ENCODE assay signal across 25 cellular contexts in genomic region chr6:22350109-22350508, GRCh38. TPM values are rescaled to one million over a fixed set of nuclear protein-coding genes. Genes with fewer than 3 reads are reported as not detected.
DNase-seq lines count a peak whose midpoint lies in the region; ATAC-seq and FAIRE-seq lines count a peak whose summit lies in the region.
"Had no signal": no experiment of that assay in that cellular context is flagged by ENCODE, and none has a peak within 500 bp of the region (broad histone marks: within the 10 kb centered on the region; RNA-seq: fewer than 3 reads in every experiment).

No MANE protein-coding gene starts in this region.

- DNase-seq in SHP77 treated with DMSO at 0.1 percent for 48 hours (lab: John Stamatoyannopoulos, UW) (peak; percentile 43), SHP77 (lab: John Stamatoyannopoulos, UW) (no peak), NCI-H345 treated with DMSO at 0.1 percent for 48 hours (lab: John Stamatoyannopoulos, UW; ENCODE audit: unreplicated experiment) (peak; percentile 8), T-cell (no peak), glomerular visceral epithelial cell (ENCODE audit: extremely low spot score) (no peak), AG20443 (ENCODE audit: low spot score) (no peak)
- no peak for DNase-seq in stimulated activated CD4-positive, alpha-beta T cell treated with anti-CD3 and anti-CD28 coated beads, Interleukin-4, amount 100 ng/mL, for 4 hours
- DNase-seq: activated CD4-positive, alpha-beta T cell treated with anti-CD3 and anti-CD28 coated beads for 4 hours; DMS 273 treated with DMSO at 0.1 percent for 48 hours; effector CD8-positive, alpha-beta T cell; H7; immature natural killer cell; left ventricle myocardium superior; MV-4-11; RPMI8226; stimulated activated naive B cell treated with anti-CD40 and anti-IgM and Interleukin-4, amounts not matched to agents 10 μg/mL and 1 μg/mL and 100 μg/mL, for 72 hours; testis had no signal

- H3K4me3 Mint-ChIP-seq in T-cell, result no peak overlapping the region
- H3K4me3 Mint-ChIP-seq: immature natural killer cell; neural progenitor cell; stimulated activated naive B cell treated with anti-CD40 and anti-IgM and Interleukin-4, amounts not matched to agents 10 μg/mL and 1 μg/mL and 100 μg/mL, for 72 hours had no signal

- H3K36me3 Mint-ChIP-seq in T-cell, result no peaks in the 10 kb centered on the region
- H3K36me3 Mint-ChIP-seq: neural progenitor cell; stimulated activated naive B cell treated with anti-CD40 and anti-IgM and Interleukin-4, amounts not matched to agents 10 μg/mL and 1 μg/mL and 100 μg/mL, for 72 hours had no signal

- FAIRE-seq in endometrium (lab: Jason Lieb, UNC), result peak; percentile 99
- FAIRE-seq: K562 had no signal

- H3K9me3 Mint-ChIP-seq in T-cell, result peaks cover 0 to 5% (median 0%) of the 10 kb centered on the region in 3 donors
- H3K9me3 Mint-ChIP-seq: activated naive CD4-positive, alpha-beta T cell treated with anti-CD3 and anti-CD28 coated beads, Interleukin-2, amount 50 U/mL, for 72 hours; neural progenitor cell had no signal

- H3K4me1 Mint-ChIP-seq in T-cell, result no peaks in the 10 kb centered on the region
- H3K4me1 Mint-ChIP-seq: immature natural killer cell; neural progenitor cell; stimulated activated naive B cell treated with anti-CD40 and anti-IgM and Interleukin-4, amounts not matched to agents 10 μg/mL and 1 μg/mL and 100 μg/mL, for 72 hours had no signal

- H3K27me3 Mint-ChIP-seq in T-cell, result no peaks in the 10 kb centered on the region
- H3K27me3 Mint-ChIP-seq: progenitor cell of endocrine pancreas; stimulated activated naive B cell treated with anti-CD40 and anti-IgM and Interleukin-4, amounts not matched to agents 10 μg/mL and 1 μg/mL and 100 μg/mL, for 72 hours had no signal

- no peak overlapping the region for H3K27ac Mint-ChIP-seq in T-cell
- H3K27ac Mint-ChIP-seq: activated naive CD4-positive, alpha-beta T cell treated with anti-CD3 and anti-CD28 coated beads, Interleukin-2, amount 50 U/mL, for 72 hours; immature natural killer cell; neural progenitor cell; stimulated activated naive B cell treated with anti-CD40 and anti-IgM and Interleukin-4, amounts not matched to agents 10 μg/mL and 1 μg/mL and 100 μg/mL, for 72 hours had no signal

- no peak for ATAC-seq in T-cell (replicated peaks in 1 of 4)
- ATAC-seq: activated naive CD4-positive, alpha-beta T cell treated with anti-CD3 and anti-CD28 coated beads, Interleukin-2, amount 50 U/mL, for 72 hours; K562; left ventricle myocardium superior; stimulated activated naive B cell treated with anti-CD40 and anti-IgM and Interleukin-4, amounts not matched to agents 10 μg/mL and 1 μg/mL and 100 μg/mL, for 72 hours had no signal

- CTCF ChIA-PET in T-cell (lab: Charles Lee), result interaction anchor here in 1 of 2 donors (0.6 kb wide), 1 partner anchor 30 kb away, joined by 4 read pairs; no protein-coding TSS in a partner anchor

- POLR2A ChIA-PET in T-cell (lab: Charles Lee), result no interaction called here

RNA-seq across cellular contexts. Expression of gene PRL, which starts 53.3 kb away (rescaled TPM):
- total RNA-seq in T-cell, result under 1 TPM in 1 of 5 donors, not detected in 4; 0.82 TPM
- total RNA-seq: activated naive CD4-positive, alpha-beta T cell treated with anti-CD3 and anti-CD28 coated beads, Interleukin-2, amount 50 U/mL, for 72 hours; chondrocyte; fibroblast of lung; H7; K562; left ventricle myocardium superior; mucosa of gallbladder; progenitor cell of endocrine pancreas had no signal

Comparison
In these comparisons a context has a peak if more than half of its experiments do, and no peak if none do; other contexts are left out.
1. DNase-seq: peak in SHP77 treated with DMSO at 0.1 percent for 48 hours (single experiment) and NCI-H345 treated with DMSO at 0.1 percent for 48 hours (single experiment); none in SHP77 (0 of 2), T-cell (0 of 34), glomerular visceral epithelial cell (single experiment), stimulated activated CD4-positive, alpha-beta T cell treated with anti-CD3 and anti-CD28 coated beads, Interleukin-4, amount 100 ng/mL, for 4 hours (0 of 2) and AG20443 (single experiment).